ENCODE assay signal across 21 cellular contexts in the genomic region with DNA sequence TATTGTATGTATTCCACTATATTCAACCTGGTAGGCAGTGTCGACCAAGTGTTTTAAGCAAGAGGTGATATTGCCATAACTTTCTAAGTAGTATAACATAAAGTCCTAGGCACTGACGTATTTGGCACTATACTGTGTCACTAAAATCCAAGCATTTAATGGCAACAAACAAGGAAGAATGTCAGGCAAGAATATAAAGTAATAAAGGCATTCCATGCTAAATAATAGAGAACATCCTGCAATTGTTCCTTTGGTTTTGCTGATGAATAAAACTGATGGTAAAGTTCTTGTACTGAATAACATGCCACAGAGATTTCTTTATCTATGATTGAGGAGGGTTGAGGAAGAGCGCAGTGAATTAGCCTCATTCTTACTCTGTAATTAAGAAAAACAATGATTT.
A peak's percentile ranks its signal among the peaks of the same experiment; 100 is the strongest.
DNase-seq lines count a peak whose midpoint lies in the region; ATAC-seq and TF ChIP-seq lines count a peak whose summit lies in the region.
"Had no signal": no experiment of that assay in that cellular context is flagged by ENCODE, and none has a peak within 500 bp of the region (broad histone marks: within the 10 kb centered on the region; RNA-seq: fewer than 3 reads in every experiment).

No MANE protein-coding gene starts in this region.

- H3K9me3 ChIP-seq in left ventricle myocardium inferior (replicated peaks) = peaks cover 25% of the 10 kb centered on the region
- H3K9me3 ChIP-seq in OCI-LY7 (ENCODE audit: low read length) = no peaks in the 10 kb centered on the region
- H3K9me3 ChIP-seq: BE2C, BLaER1 had no signal

- intact Hi-C loops in left ventricle myocardium inferior (cut with micrococcal nuclease) (no loop called here), Right ventricle myocardium inferior (cut with DNase I) (no loop called here), OCI-LY7 (cut with micrococcal nuclease; ENCODE audit: unreplicated experiment) (no loop called here)

- H3K36me3 ChIP-seq in left ventricle myocardium inferior (no peaks in the 10 kb centered on the region), OCI-LY7 (ENCODE audit: insufficient read depth, low read length) (no peaks in the 10 kb centered on the region)
- H3K36me3 ChIP-seq: BE2C, BLaER1 had no signal

- H3K4me2 ChIP-seq in OCI-LY7 (ENCODE audit: low read length) = no peak overlapping the region
- H3K4me2 ChIP-seq: BLaER1 had no signal

- TF ChIP-seq CTCF in left ventricle myocardium inferior (IDR thresholded peaks at IDR 0.05; ENCODE audit: borderline replicate concordance) (no peak), OCI-LY7 (conservative IDR thresholded peaks at IDR 0.05; ENCODE audit: low read length) (no peak)

- ATAC-seq in Right ventricle myocardium inferior = no peak
- ATAC-seq: GM12878 had no signal

- CTCF ChIA-PET in OCI-LY7 (lab: Charles Lee; ENCODE audit: unreplicated experiment) = no interaction called here

- no peaks in the 10 kb centered on the region for H3K4me1 ChIP-seq in left ventricle myocardium inferior
- no peaks in the 10 kb centered on the region for H3K4me1 ChIP-seq in OCI-LY7 (ENCODE audit: insufficient read depth, low read length, poor library complexity, severe bottlenecking)
- H3K4me1 ChIP-seq: BE2C, BLaER1 had no signal

- H3K9me2 ChIP-seq in OCI-LY7 (ENCODE audit: insufficient read depth, low read length) = no peaks in the 10 kb centered on the region

- H3K27ac ChIP-seq in left ventricle myocardium inferior (replicated peaks) (peak overlapping the region; percentile 4), OCI-LY7 (ENCODE audit: low read depth, low read length, poor library complexity, severe bottlenecking) (no peak overlapping the region)
- H3K27ac ChIP-seq: BLaER1 had no signal

- H3K27me3 ChIP-seq in left ventricle myocardium inferior (ENCODE audit: low read depth) = no peaks in the 10 kb centered on the region
- H3K27me3 ChIP-seq: BE2C, BLaER1 had no signal

- no peak overlapping the region for H2AFZ ChIP-seq in OCI-LY7 (ENCODE audit: low read length)

- no peaks in the 10 kb centered on the region for H3K79me2 ChIP-seq in OCI-LY7 (ENCODE audit: insufficient read depth, low read depth, low read length)

- POLR2A ChIA-PET in OCI-LY7 (lab: Charles Lee) = no interaction called here

- no TSS peak for BruUV-seq in OCI-LY7 (replicated peaks; lab: Mats Ljungman, UMichigan)

- no peak overlapping the region for H3K4me3 ChIP-seq in left ventricle myocardium inferior
- H3K4me3 ChIP-seq in OCI-LY7 (ENCODE audit: low read depth, low read length, poor library complexity, severe bottlenecking) = no peak overlapping the region
- H3K4me3 ChIP-seq: BLaER1, GM12878 had no signal

- DNase-seq in left ventricle myocardium inferior (no peak), Right ventricle myocardium inferior (ENCODE audit: missing footprints) (no peak), dermis blood vessel endothelial cell (peak; percentile 6), OCI-LY7 (ENCODE audit: low spot score) (no peak), AML-193 (lab: John Stamatoyannopoulos, UW) (no peak)
- DNase-seq: 8988T; BE2C; C1 segment of cervical spinal cord; CD4-positive, alpha-beta memory T cell; CD4-positive, CD25-positive, alpha-beta regulatory T cell; CD8-positive, alpha-beta memory T cell; COR-L47; DMS 273 treated with DMSO at 0.1 percent for 48 hours; DMS153; DMS53; DMS79; DND-41; EL; GDM1 had no signal

- H4K20me1 ChIP-seq in OCI-LY7 (ENCODE audit: insufficient read depth, low read length) = no peaks in the 10 kb centered on the region
- H4K20me1 ChIP-seq: BLaER1 had no signal
